In the genomic region with DNA sequence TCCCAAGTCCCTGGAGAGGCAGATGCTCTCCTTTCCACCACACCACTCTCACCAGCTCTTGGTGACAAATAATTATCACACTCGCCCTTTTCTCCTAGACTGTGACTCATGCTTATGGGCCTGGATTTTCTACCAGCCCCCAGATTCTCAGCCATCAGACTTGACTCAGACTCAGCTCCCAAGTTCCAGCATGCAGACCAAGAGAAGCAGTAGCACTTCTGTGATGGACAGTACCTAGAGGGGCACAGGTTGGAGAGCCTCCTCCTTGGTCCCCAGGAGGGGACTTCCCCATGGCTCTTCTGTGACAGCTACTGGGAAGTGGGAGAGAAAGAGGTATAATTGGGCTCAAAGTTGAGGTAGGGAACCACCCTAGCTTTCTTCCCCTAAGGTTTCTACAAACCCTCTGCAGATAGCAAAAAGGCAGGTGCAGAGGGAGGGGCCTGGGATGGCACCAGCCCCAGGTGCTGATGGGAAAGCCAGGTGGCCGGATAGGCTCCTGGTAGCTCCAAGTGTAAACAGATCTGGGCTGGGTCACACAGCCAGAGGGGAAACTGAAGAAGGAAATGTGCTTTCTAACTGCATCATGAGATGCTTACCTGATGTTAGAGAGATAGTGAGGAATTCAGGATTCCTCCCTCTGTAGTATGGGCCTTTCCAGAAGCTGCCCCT, we compare ENCODE assay signal across 15 cellular contexts. TPM values are rescaled to one million over a fixed set of nuclear protein-coding genes. Genes with fewer than 3 reads are reported as not detected.
A peak's percentile ranks its signal among the peaks of the same experiment; 100 is the strongest.
DNase-seq lines count a peak whose midpoint lies in the region; ATAC-seq and TF ChIP-seq lines count a peak whose summit lies in the region.
"Had no signal": no experiment of that assay in that cellular context is flagged by ENCODE, and none has a peak within 500 bp of the region (broad histone marks: within the 10 kb centered on the region; RNA-seq: fewer than 3 reads in every experiment).

No MANE protein-coding gene starts in this region.

- no peak overlapping the region for H3K4me2 ChIP-seq in GM23248 (ENCODE audit: unreplicated experiment)
- H3K4me2 ChIP-seq: BLaER1 treated with 17β-estradiol and CSF1 and Interleukin-3, amounts not matched to agents 10 nM and 100 nM had no signal

- H3K9me3 ChIP-seq in GM23248 (ENCODE audit: low read depth), result no peaks in the 10 kb centered on the region
- H3K9me3 ChIP-seq: BLaER1 treated with 17β-estradiol and CSF1 and Interleukin-3, amounts not matched to agents 10 nM and 100 nM; sigmoid colon had no signal

- WGBS in GM23248 (ENCODE audit: low coverage in 1 of 2, low lambda C conversion rate in 2 of 2, missing lambda C conversion rate in 2 of 2), 2 experiments, result 15 to 19% methylated on average over 2 of the region's 2 CpGs

- H3K27ac Mint-ChIP-seq in natural killer cell, result no peak overlapping the region
- H3K27ac Mint-ChIP-seq: activated naive CD8-positive, alpha-beta T cell treated with anti-CD3 and anti-CD28 coated beads, Interleukin-2, amount 10 ng/mL, durations not matched to agents 7 days and 5 days; effector memory CD8-positive, alpha-beta T cell; mesothelial cell of epicardium had no signal

- no peaks in the 10 kb centered on the region for H3F3A ChIP-seq in GM23248 (ENCODE audit: insufficient read depth)

- intact Hi-C loops in natural killer cell (cut with micrococcal nuclease), result no loop called here

- H3K27ac ChIP-seq in GM23248 (no peak overlapping the region), foreskin keratinocyte (no peak overlapping the region)
- H3K27ac ChIP-seq: BLaER1 treated with 17β-estradiol and CSF1 and Interleukin-3, amounts not matched to agents 10 nM and 100 nM; sigmoid colon had no signal

- no peak overlapping the region for H3K4me3 Mint-ChIP-seq in natural killer cell
- H3K4me3 Mint-ChIP-seq: activated naive CD8-positive, alpha-beta T cell treated with anti-CD3 and anti-CD28 coated beads, Interleukin-2, amount 10 ng/mL, durations not matched to agents 7 days and 5 days; effector memory CD8-positive, alpha-beta T cell; mesothelial cell of epicardium had no signal

- no peak overlapping the region for H3K9ac ChIP-seq in GM23248
- H3K9ac ChIP-seq: BLaER1 treated with 17β-estradiol and CSF1 and Interleukin-3, amounts not matched to agents 10 nM and 100 nM had no signal

- H3K36me3 ChIP-seq in GM23248 (ENCODE audit: low read depth), result no peaks in the 10 kb centered on the region
- H3K36me3 ChIP-seq: BLaER1 treated with 17β-estradiol and CSF1 and Interleukin-3, amounts not matched to agents 10 nM and 100 nM; sigmoid colon had no signal

- ATAC-seq in foreskin keratinocyte (peak; percentile 72), natural killer cell (no peak), HG03565 (IDR thresholded peaks at IDR 0.05; ENCODE audit: unreplicated experiment) (no peak)
- ATAC-seq: effector memory CD8-positive, alpha-beta T cell had no signal

- in situ Hi-C loops in GM23248 (cut with MboI), result no loop called here

- H3K36me3 Mint-ChIP-seq in natural killer cell, result no peaks in the 10 kb centered on the region
- H3K36me3 Mint-ChIP-seq: activated naive CD8-positive, alpha-beta T cell treated with anti-CD3 and anti-CD28 coated beads, Interleukin-2, amount 10 ng/mL, durations not matched to agents 7 days and 5 days; mesothelial cell of epicardium had no signal

- no peaks in the 10 kb centered on the region for H3K9me2 ChIP-seq in GM23248 (ENCODE audit: insufficient read depth)

- H3K4me1 ChIP-seq in GM23248 (ENCODE audit: insufficient read depth), result no peaks in the 10 kb centered on the region
- H3K4me1 ChIP-seq in foreskin keratinocyte, result no peaks in the 10 kb centered on the region
- H3K4me1 ChIP-seq: sigmoid colon had no signal

- no peaks in the 10 kb centered on the region for H3K79me2 ChIP-seq in GM23248 (ENCODE audit: insufficient read depth)

- no peak overlapping the region for H3K4me3 ChIP-seq in GM23248
- H3K4me3 ChIP-seq: BLaER1 treated with 17β-estradiol and CSF1 and Interleukin-3, amounts not matched to agents 10 nM and 100 nM; sigmoid colon had no signal

- no peaks in the 10 kb centered on the region for H4K20me1 ChIP-seq in GM23248 (ENCODE audit: insufficient read depth)
- H4K20me1 ChIP-seq: BLaER1 treated with 17β-estradiol and CSF1 and Interleukin-3, amounts not matched to agents 10 nM and 100 nM had no signal

- H3K4me1 Mint-ChIP-seq in natural killer cell, result no peaks in the 10 kb centered on the region
- H3K4me1 Mint-ChIP-seq: activated naive CD8-positive, alpha-beta T cell treated with anti-CD3 and anti-CD28 coated beads, Interleukin-2, amount 10 ng/mL, durations not matched to agents 7 days and 5 days had no signal

- no peak overlapping the region for H2AFZ ChIP-seq in GM23248

- H3K9me3 Mint-ChIP-seq in natural killer cell, result no peaks in the 10 kb centered on the region
- H3K9me3 Mint-ChIP-seq: activated naive CD8-positive, alpha-beta T cell treated with anti-CD3 and anti-CD28 coated beads, Interleukin-2, amount 10 ng/mL, durations not matched to agents 7 days and 5 days; effector memory CD8-positive, alpha-beta T cell; mesothelial cell of epicardium had no signal

- H3K27me3 ChIP-seq in GM23248 (replicated peaks; ENCODE audit: insufficient read depth), result 0 out of 2 replicates have a peak, but pooled peaks cover 3% of the 10 kb centered on the region
- H3K27me3 ChIP-seq in foreskin keratinocyte, result no peaks in the 10 kb centered on the region
- H3K27me3 ChIP-seq: BLaER1 treated with 17β-estradiol and CSF1 and Interleukin-3, amounts not matched to agents 10 nM and 100 nM had no signal

- no peak for TF ChIP-seq CTCF in foreskin keratinocyte (conservative IDR thresholded peaks at IDR 0.05)
- TF ChIP-seq CTCF in natural killer cell (IDR thresholded peaks at IDR 0.05), result no peak

- H3K27me3 Mint-ChIP-seq in natural killer cell (ENCODE audit: low read depth in 2 of 2), result peaks cover 0 to 3% of the 10 kb centered on the region in 2 donors

- DNase-seq in A172 (ENCODE audit: low spot score) (peak; percentile 55), GM23248 (peak; percentile 83), NCI-H69 (lab: John Stamatoyannopoulos, UW) (peak; percentile 40), foreskin keratinocyte (peak; percentile 49 to 61), DMS114 treated with DMSO at 0.1 percent for 48 hours (lab: John Stamatoyannopoulos, UW; ENCODE audit: unreplicated experiment) (no peak), NOMO-1 (lab: John Stamatoyannopoulos, UW; ENCODE audit: unreplicated experiment in 2 of 2) (no peak), natural killer cell (no peak)
- DNase-seq: activated CD4-positive, alpha-beta T cell treated with anti-CD3 and anti-CD28 coated beads, Interleukin-2, amount 50 U/mL, for 48 hours; activated naive CD8-positive, alpha-beta T cell treated with anti-CD3 and anti-CD28 coated beads, Interleukin-2, amount 10 ng/mL, durations not matched to agents 7 days and 5 days; effector memory CD8-positive, alpha-beta T cell; NCI-H1694; sigmoid colon had no signal

RNA-seq across cellular contexts. Expression of gene TCF23, which starts 4.1 kb away (rescaled TPM):
- total RNA-seq in A172 (2014; rRNA removed; shearing (Covaris generic)), result not detected in 2 replicates
- not detected in 2 replicates for total RNA-seq in GM23248 (2014; rRNA removed; shearing (Covaris generic))
- not detected in 2 replicates for polyA plus RNA-seq in GM23248 (2016; fragmentation: Nextera tagmentation; extraction: Ambion mirVana)
- 0.03 and 0.04 TPM in 2 replicates for total RNA-seq in foreskin keratinocyte
- polyA plus RNA-seq in foreskin keratinocyte, result 0.01 and 0.02 TPM in 2 replicates
- total RNA-seq in natural killer cell, result not detected
- total RNA-seq: activated naive CD8-positive, alpha-beta T cell treated with anti-CD3 and anti-CD28 coated beads, Interleukin-2, amount 10 ng/mL, durations not matched to agents 7 days and 5 days; mesothelial cell of epicardium; sigmoid colon had no signal

RNA-seq across cellular contexts. Expression of gene PRR30, which starts 13.7 kb away (rescaled TPM):
- total RNA-seq in A172 (2014; rRNA removed; shearing (Covaris generic)), result not detected in 2 replicates
- not detected in 2 replicates for total RNA-seq in GM23248 (2014; rRNA removed; shearing (Covaris generic))
- polyA plus RNA-seq in GM23248 (2016; fragmentation: Nextera tagmentation; extraction: Ambion mirVana) (not detected in 2 replicates), foreskin keratinocyte (not detected in 2 replicates)
- total RNA-seq in foreskin keratinocyte (not detected in 2 replicates), natural killer cell (not detected)
- total RNA-seq: activated naive CD8-positive, alpha-beta T cell treated with anti-CD3 and anti-CD28 coated beads, Interleukin-2, amount 10 ng/mL, durations not matched to agents 7 days and 5 days; mesothelial cell of epicardium; sigmoid colon had no signal
- polyA plus RNA-seq: sigmoid colon had no signal

RNA-seq across cellular contexts. Expression of gene PREB, which starts 18.5 kb away (rescaled TPM):
- 79.5 and 89.2 TPM in 2 replicates for total RNA-seq in A172 (2014; rRNA removed; shearing (Covaris generic))
- total RNA-seq in GM23248 (2014; rRNA removed; shearing (Covaris generic)), result 52.2 and 55.9 TPM in 2 replicates
- polyA plus RNA-seq in GM23248 (2016; fragmentation: Nextera tagmentation; extraction: Ambion mirVana) (40.8 and 45.0 TPM in 2 replicates), foreskin keratinocyte (56.4 and 64.4 TPM in 2 replicates)
- total RNA-seq in foreskin keratinocyte (54.6 and 60.4 TPM in 2 replicates), natural killer cell (10 to 100 TPM; 24.6 to 41.5 (median 31.2) TPM)

RNA-seq across cellular contexts. Expression of gene ABHD1, which starts 29.3 kb away (rescaled TPM):
- 2.2 TPM in 1 of 2 replicates, not detected in the other for total RNA-seq in A172 (2014; rRNA removed; shearing (Covaris generic))
- total RNA-seq in GM23248 (2014; rRNA removed; shearing (Covaris generic)), result not detected in 2 replicates
- polyA plus RNA-seq in GM23248 (2016; fragmentation: Nextera tagmentation; extraction: Ambion mirVana), result not detected in 2 replicates
- not detected in 2 replicates for total RNA-seq in foreskin keratinocyte
- polyA plus RNA-seq in foreskin keratinocyte, result not detected in 2 replicates
- total RNA-seq in natural killer cell, result 1 to 10 TPM in 2 of 3 donors, under 1 TPM in 1; 0.88 to 2.4 (median 1.2) TPM
- total RNA-seq: sigmoid colon had no signal

RNA-seq across cellular contexts. Expression of gene CGREF1, which starts 34.0 kb away (rescaled TPM):
- 0.17 and 0.40 TPM in 2 replicates for total RNA-seq in A172 (2014; rRNA removed; shearing (Covaris generic))
- 19.2 and 23.3 TPM in 2 replicates for total RNA-seq in GM23248 (2014; rRNA removed; shearing (Covaris generic))
- 17.2 and 17.8 TPM in 2 replicates for polyA plus RNA-seq in GM23248 (2016; fragmentation: Nextera tagmentation; extraction: Ambion mirVana)
- total RNA-seq in foreskin keratinocyte, result 0.49 and 1.6 TPM in 2 replicates
- 0.74 and 1.9 TPM in 2 replicates for polyA plus RNA-seq in foreskin keratinocyte
- not detected for total RNA-seq in natural killer cell

Comparison
In these comparisons a context has a peak if more than half of its experiments do, and no peak if none do; other contexts are left out.
1. DNase-seq: peak in A172 (single experiment), GM23248 (single experiment), NCI-H69 (single experiment) and foreskin keratinocyte (2 of 2); none in DMS114 treated with DMSO at 0.1 percent for 48 hours (single experiment), NOMO-1 (0 of 2) and natural killer cell (single experiment).